Comparison of ENCODE assay signal across 22 cellular contexts in genomic region chr1:192906334-192906733, GRCh38.
"Had no signal": no experiment of that assay in that cellular context is flagged by ENCODE, and none has a peak within 500 bp of the region (broad histone marks: within the 10 kb centered on the region; RNA-seq: fewer than 3 reads in every experiment).

No MANE protein-coding gene starts in this region.

- H3K27ac ChIP-seq: pancreas, psoas muscle, thoracic aorta, vagina, VCaP had no signal

- H3K4me1 ChIP-seq: psoas muscle, vagina had no signal

- H3K4me3 ChIP-seq: pancreas, psoas muscle, skin epidermis, thoracic aorta, vagina had no signal

- DNase-seq: activated CD4-positive, alpha-beta T cell treated with anti-CD3 and anti-CD28 coated beads for 4 hours; activated CD4-positive, alpha-beta T cell treated with anti-CD3 and anti-CD28 coated beads, Interleukin-2, amount 50 U/mL, for 48 hours; activated CD8-positive, alpha-beta memory T cell treated with anti-CD3 and anti-CD28 coated beads for 24 hours; activated effector memory CD4-positive, alpha-beta T cell treated with Interleukin-2 at 50 U/mL for 16 hours; activated naive CD4-positive, alpha-beta T cell treated with Interleukin-2 at 50 U/mL for 16 hours; anterior cingulate cortex; effector CD8-positive, alpha-beta T cell; erythroblast; hippocampal formation; kidney; left colon; midbrain; naive thymus-derived CD4-positive, alpha-beta T cell; pancreas; psoas muscle; right cardiac atrium; stimulated activated CD4-positive, alpha-beta T cell treated with anti-CD3 and anti-CD28 coated beads, Interleukin-4, amount 100 ng/mL, for 24 hours had no signal

- H3K27me3 ChIP-seq: pancreas, vagina had no signal

- H3K36me3 ChIP-seq: pancreas, thoracic aorta, vagina had no signal

- ATAC-seq: left colon; naive thymus-derived CD4-positive, alpha-beta T cell; pancreas; psoas muscle; right cardiac atrium; stimulated activated effector memory CD8-positive, alpha-beta T cell treated with anti-CD3 and anti-CD28 coated beads, Interleukin-12 subunit alpha, Interleukin-12 subunit beta, amount 100 ng/mL, for 72 hours had no signal

- H3K9me3 ChIP-seq: pancreas, psoas muscle, thoracic aorta, vagina had no signal
